ENCODE assay signal across 12 cellular contexts in the genomic region with DNA sequence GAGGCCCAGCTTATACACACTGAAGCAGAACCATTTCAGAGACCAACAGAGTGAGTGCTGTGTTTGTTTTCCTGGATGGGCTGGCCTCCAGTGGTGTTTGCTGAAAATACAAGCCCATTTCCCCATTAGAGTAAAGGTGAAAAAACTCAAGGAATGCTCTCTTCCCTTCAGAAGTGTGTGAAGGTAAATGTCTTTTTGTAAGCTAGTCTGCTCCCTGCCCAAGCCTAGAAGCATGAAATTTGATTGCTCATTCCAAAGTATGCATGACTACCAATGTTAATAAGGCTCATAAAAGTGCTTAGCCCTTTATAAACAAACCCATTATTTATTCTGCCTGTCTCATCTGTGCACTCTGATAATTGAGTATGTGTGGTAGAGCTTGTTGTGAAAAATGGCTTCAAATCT. TPM values are rescaled to one million over a fixed set of nuclear protein-coding genes. Genes with fewer than 3 reads are reported as not detected.
DNase-seq lines count a peak whose midpoint lies in the region; ATAC-seq, FAIRE-seq and TF ChIP-seq lines count a peak whose summit lies in the region.
"Had no signal": no experiment of that assay in that cellular context is flagged by ENCODE, and none has a peak within 500 bp of the region (broad histone marks: within the 10 kb centered on the region; RNA-seq: fewer than 3 reads in every experiment).

No MANE protein-coding gene starts in this region.

- no peaks in the 10 kb centered on the region for H3K27me3 ChIP-seq in endothelial cell of umbilical vein (ENCODE audit: control insufficient read depth in 2 of 2, insufficient read depth in 2 of 2, low read length in 2 of 2)

- H3K27me3 Mint-ChIP-seq in effector memory CD8-positive, alpha-beta T cell, result no peaks in the 10 kb centered on the region

- no peak overlapping the region for H3K9ac ChIP-seq in endothelial cell of umbilical vein (replicated peaks; ENCODE audit: extremely low read depth, insufficient read depth, low read length)

- BruUV-seq in endothelial cell of umbilical vein (replicated peaks; lab: Mats Ljungman, UMichigan), result no TSS peak

- H3K9me3 ChIP-seq in endothelial cell of umbilical vein (replicated peaks; ENCODE audit: control insufficient read depth, insufficient read depth, low read length), result no peaks in the 10 kb centered on the region

- no peak overlapping the region for H3K4me3 ChIP-seq in endothelial cell of umbilical vein (replicated peaks in 1 of 3; ENCODE audit: insufficient read depth in 1 of 3, low read depth in 1 of 3, low read length in 3 of 3)

- intact Hi-C loops in endothelial cell of umbilical vein (cut with micrococcal nuclease), result no loop called here

- no peak overlapping the region for H3K27ac Mint-ChIP-seq in effector memory CD8-positive, alpha-beta T cell
- H3K27ac Mint-ChIP-seq: T-helper 1 cell treated with Interleukin-12 subunit alpha and Interleukin-12 subunit beta and Interleukin-4 antibody, amounts not matched to agents 30 μg/mL and 1 μg/mL, for 36 hours had no signal

- H3K36me3 ChIP-seq in endothelial cell of umbilical vein (ENCODE audit: control insufficient read depth in 2 of 2, extremely low read depth in 1 of 2, insufficient read depth in 2 of 2, low read length in 2 of 2), result no peaks in the 10 kb centered on the region

- no peaks in the 10 kb centered on the region for H3K9me3 Mint-ChIP-seq in effector memory CD8-positive, alpha-beta T cell
- H3K9me3 Mint-ChIP-seq: T-helper 1 cell treated with Interleukin-12 subunit alpha and Interleukin-12 subunit beta and Interleukin-4 antibody, amounts not matched to agents 30 μg/mL and 1 μg/mL, for 36 hours had no signal

- dilution Hi-C loops in endothelial cell of umbilical vein (cut with MboI; ENCODE audit: extremely low pct_ligation_motif_present, low sequenced_read_pairs), result no loop called here

- no peak overlapping the region for H3K4me2 ChIP-seq in endothelial cell of umbilical vein (ENCODE audit: insufficient read depth, low read length)

- TF ChIP-seq CTCF in endothelial cell of umbilical vein (IDR thresholded peaks at IDR 0.05; ENCODE audit: extremely low read depth in 1 of 2, insufficient read depth in 1 of 2, low read depth in 1 of 2, low read length in 2 of 2) (no peak), omental fat pad (IDR thresholded peaks at IDR 0.05) (no peak)

- H3K79me2 ChIP-seq in endothelial cell of umbilical vein (ENCODE audit: control insufficient read depth, insufficient read depth, low read length), result no peaks in the 10 kb centered on the region

- peak; percentile 57 for DNase-seq in DMS79 treated with DMSO at 0.1 percent for 48 hours (lab: John Stamatoyannopoulos, UW)
- peak; percentile 98 for DNase-seq in M059J (ENCODE audit: low read depth)
- peak; percentile 27 for DNase-seq in endothelial cell of umbilical vein (ENCODE audit: low read depth, low spot score)
- DNase-seq in omental fat pad (ENCODE audit: low spot score), result no peak
- no peak for DNase-seq in effector memory CD8-positive, alpha-beta T cell
- no peak for DNase-seq in GF-D8 (lab: John Stamatoyannopoulos, UW)
- DNase-seq in UCSD-AML1 (lab: John Stamatoyannopoulos, UW; ENCODE audit: unreplicated experiment), result no peak
- DNase-seq in frontal cortex (ENCODE audit: low spot score in 2 of 2), result no peak
- DNase-seq: central memory CD4-positive, alpha-beta T cell; NCI-H1930; posterior cingulate gyrus had no signal

- H3K4me1 ChIP-seq in endothelial cell of umbilical vein (ENCODE audit: control insufficient read depth, extremely low read depth, insufficient read depth, low read length), result peaks cover 19% of the 10 kb centered on the region

- no peak overlapping the region for H3K27ac ChIP-seq in endothelial cell of umbilical vein (ENCODE audit: insufficient read depth, low read depth, low read length)

- no peak overlapping the region for H2AFZ ChIP-seq in endothelial cell of umbilical vein (ENCODE audit: low read depth, low read length)

- TF ChIP-seq POLR2A in endothelial cell of umbilical vein (IDR thresholded peaks at IDR 0.05; ENCODE audit: low read depth, low read length), result no peak

- H4K20me1 ChIP-seq in endothelial cell of umbilical vein (replicated peaks; ENCODE audit: control insufficient read depth, extremely low read depth, insufficient read depth, low read length), result no peaks in the 10 kb centered on the region

- no peak for FAIRE-seq in endothelial cell of umbilical vein (lab: Jason Lieb, UNC)
- no peak for FAIRE-seq in frontal cortex (lab: Jason Lieb, UNC)

- H3K4me1 Mint-ChIP-seq in effector memory CD8-positive, alpha-beta T cell (ENCODE audit: low read depth in 2 of 2), result no peaks in the 10 kb centered on the region

- CTCF ChIA-PET in endothelial cell of umbilical vein (lab: Charles Lee), result interaction anchor here (0.8 to 1.2 kb wide), 2 partner anchors 10 to 134 kb away, joined by 3 to 4 read pairs; no protein-coding TSS in a partner anchor

- no peaks in the 10 kb centered on the region for H3K9me1 ChIP-seq in endothelial cell of umbilical vein (replicated peaks; ENCODE audit: control insufficient read depth, extremely low read depth, insufficient read depth, low read length)

- H3K4me3 Mint-ChIP-seq in effector memory CD8-positive, alpha-beta T cell, result no peak overlapping the region
- H3K4me3 Mint-ChIP-seq: T-helper 1 cell treated with Interleukin-12 subunit alpha and Interleukin-12 subunit beta and Interleukin-4 antibody, amounts not matched to agents 30 μg/mL and 1 μg/mL, for 36 hours had no signal

- H3K36me3 Mint-ChIP-seq in effector memory CD8-positive, alpha-beta T cell (ENCODE audit: insufficient read depth), result no peaks in the 10 kb centered on the region

- POLR2A ChIA-PET in endothelial cell of umbilical vein (lab: Charles Lee), result no interaction called here

- peak; percentile 58 for ATAC-seq in omental fat pad (ENCODE audit: low FRiP score)
- no peak for ATAC-seq in effector memory CD8-positive, alpha-beta T cell (replicated peaks)

TF ChIP-seq in endothelial cell of umbilical vein, 7 proteins besides CTCF, POLR2A, EP300 and RAD21:
- TF ChIP-seq, protein P1, sequence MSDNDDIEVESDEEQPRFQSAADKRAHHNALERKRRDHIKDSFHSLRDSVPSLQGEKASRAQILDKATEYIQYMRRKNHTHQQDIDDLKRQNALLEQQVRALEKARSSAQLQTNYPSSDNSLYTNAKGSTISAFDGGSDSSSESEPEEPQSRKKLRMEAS (IDR thresholded peaks at IDR 0.05; ENCODE audit: insufficient read depth, insufficient read length), result no peak
- TF ChIP-seq FOS (IDR thresholded peaks at IDR 0.05; ENCODE audit: borderline replicate concordance, insufficient read depth, low read length) (no peak), MYC (IDR thresholded peaks at IDR 0.05; ENCODE audit: low read depth, low read length) (no peak), POLR2AphosphoS5 (IDR thresholded peaks at IDR 0.05; ENCODE audit: insufficient read depth, low read depth, low read length) (no peak), EZH2 (IDR thresholded peaks at IDR 0.05; ENCODE audit: borderline replicate concordance, low read depth, low read length, severe bottlenecking) (no peak), GATA2 (IDR thresholded peaks at IDR 0.05; ENCODE audit: insufficient read depth, insufficient read length, low read depth, low read length) (no peak), JUN (IDR thresholded peaks at IDR 0.05; ENCODE audit: borderline replicate concordance, insufficient read depth, insufficient read length, low read depth) (no peak)
TF ChIP-seq in endothelial cell of umbilical vein: peak in this region for 0.

RNA-seq across cellular contexts. Expression of a gene that starts 59.1 kb away (rescaled TPM):
- 37.3 and 38.1 TPM in 2 replicates for total RNA-seq in M059J (2014; rRNA removed; shearing (Covaris generic))
- total RNA-seq in endothelial cell of umbilical vein (not detected in 2 replicates), omental fat pad (not detected), frontal cortex (not detected)
- polyA plus RNA-seq in endothelial cell of umbilical vein, result not detected in 2 replicates
- polyA plus RNA-seq in endothelial cell of umbilical vein (2011; cell fraction: cytosol; rRNA removed), result not detected in 2 replicates
- polyA plus RNA-seq in endothelial cell of umbilical vein (2011; cell fraction: nucleus; rRNA removed), result not detected in 2 replicates
- polyA plus RNA-seq in endothelial cell of umbilical vein (2012), result not detected in 2 replicates
- not detected in 2 replicates for polyA minus RNA-seq in endothelial cell of umbilical vein
- polyA minus RNA-seq in endothelial cell of umbilical vein (2011; cell fraction: cytosol; rRNA and poly(A)+ RNA removed), result not detected
- polyA minus RNA-seq in endothelial cell of umbilical vein (2011; cell fraction: nucleus; rRNA and poly(A)+ RNA removed), result not detected in 2 replicates

Comparison
In these comparisons a context has a peak if more than half of its experiments do, and no peak if none do; other contexts are left out.
1. DNase-seq: peak in DMS79 treated with DMSO at 0.1 percent for 48 hours (single experiment), M059J (single experiment) and endothelial cell of umbilical vein (single experiment); none in omental fat pad (single experiment), effector memory CD8-positive, alpha-beta T cell (0 of 3), GF-D8 (single experiment), UCSD-AML1 (single experiment) and frontal cortex (0 of 2).
2. RNA of a gene that starts 59.1 kb away (total RNA-seq): 37.3 to 38.1 TPM in M059J; not detected in omental fat pad, not detected in endothelial cell of umbilical vein and not detected in frontal cortex (single experiment); every median in the first group is over 10 times any median in the second.